26 cellular contexts compared by ENCODE assay signal in genomic region chr3:122898298-122898697, GRCh38.
"Had no signal": no experiment of that assay in that cellular context is flagged by ENCODE, and none has a peak within 500 bp of the region (broad histone marks: within the 10 kb centered on the region; RNA-seq: fewer than 3 reads in every experiment).

No MANE protein-coding gene starts in this region.

- H3K27ac ChIP-seq: ascending aorta, body of pancreas, cardiac muscle cell had no signal

- H3K27me3 ChIP-seq: ascending aorta, body of pancreas, cardiac muscle cell had no signal

- H3K4me3 ChIP-seq: ascending aorta, body of pancreas, cardiac muscle cell had no signal

- H3K9me3 ChIP-seq: ascending aorta, body of pancreas had no signal

- H3K4me1 ChIP-seq: ascending aorta, body of pancreas had no signal

- DNase-seq: activated B cell treated with CpG ODN at 0.5 μM for 24 hours; activated CD4-positive, alpha-beta T cell treated with anti-CD3 and anti-CD28 coated beads for 1 hour; activated CD4-positive, alpha-beta T cell treated with anti-CD3 and anti-CD28 coated beads, Interleukin-2, amount 10 ng/mL, durations not matched to agents 24 days and 14 days; activated CD4-positive, alpha-beta T cell treated with anti-CD3 and anti-CD28 coated beads, Interleukin-2, amount 50 U/mL, for 48 hours; activated CD8-positive, alpha-beta memory T cell treated with anti-CD3 and anti-CD28 coated beads, Interleukin-2, amount 10 ng/mL, durations not matched to agents 7 days and 5 days; activated effector memory CD4-positive, alpha-beta T cell treated with Interleukin-2 at 50 U/mL for 16 hours; activated naive CD4-positive, alpha-beta T cell; activated T-cell treated with anti-CD3 and anti-CD28 coated beads, Interleukin-2, amount 50 U/mL, for 24 hours; body of pancreas; Kasumi-1; KBM-7; NCI-H1048; NCI-H146; NCI-H187 treated with DMSO at 0.1 percent for 48 hours; NCI-H2081 treated with DMSO at 0.1 percent for 48 hours; NCI-H2171; NCI-H345; NCI-H510A treated with DMSO at 0.1 percent for 48 hours; NCI-H69; PC-3; SIG-M5; T-cell; T-helper 2 cell; T1000 had no signal

- ATAC-seq: activated CD8-positive, alpha-beta memory T cell treated with anti-CD3 and anti-CD28 coated beads, Interleukin-2, amount 10 ng/mL, durations not matched to agents 7 days and 5 days; body of pancreas; PC-3; T-cell had no signal

- H3K36me3 ChIP-seq: ascending aorta, cardiac muscle cell had no signal
